8 cellular contexts compared by ENCODE assay signal in genomic region chr6:169724554-169725269, GRCh38. TPM values are rescaled to one million over a fixed set of nuclear protein-coding genes. Genes with fewer than 3 reads are reported as not detected.
DNase-seq lines count a peak whose midpoint lies in the region; ATAC-seq, FAIRE-seq and TF ChIP-seq lines count a peak whose summit lies in the region.

No MANE protein-coding gene starts in this region.

- peak overlapping the region; percentile 93 for H2AFZ ChIP-seq in mammary epithelial cell (ENCODE audit: low read depth, low read length)

- DNase-seq in GF-D8 (lab: John Stamatoyannopoulos, UW) (peak; percentile 5), M059J (ENCODE audit: low read depth) (peak; percentile 34), WERI-Rb-1 (peak; percentile 82), mammary epithelial cell (no peak), inferior parietal cortex (ENCODE audit: extremely low spot score) (peak; percentile 54), H54 (ENCODE audit: insufficient read length, low spot score) (no peak)
- peak in 2 of 3 donors; percentile 20 to 59 for DNase-seq in stimulated activated CD4-positive, alpha-beta T cell treated with anti-CD3 and anti-CD28 coated beads, Interleukin-12 subunit alpha, Interleukin-12 subunit beta, amount 100 ng/mL, for 48 hours (ENCODE audit: low read depth in 2 of 3, low spot score in 1 of 3)

- H3K27me3 ChIP-seq in WERI-Rb-1 (ENCODE audit: insufficient read depth, low read depth, severe bottlenecking) (no peaks in the 10 kb centered on the region), mammary epithelial cell (ENCODE audit: insufficient read depth, low read length) (no peaks in the 10 kb centered on the region)

- H3K4me3 ChIP-seq in WERI-Rb-1 (ENCODE audit: low read depth, low read length) (peak overlapping the region; percentile 77), mammary epithelial cell (replicated peaks in 1 of 3; ENCODE audit: insufficient read depth in 1 of 3, low read depth in 2 of 3, low read length in 3 of 3) (peak overlapping the region; percentile 23 to 65 (median 56))

- H3K4me1 ChIP-seq in mammary epithelial cell (ENCODE audit: insufficient read depth, low read length): peaks cover 17% of the 10 kb centered on the region

- H3K4me2 ChIP-seq in mammary epithelial cell (ENCODE audit: insufficient read depth, low read depth, low read length): peak overlapping the region; percentile 98

- no peak for TF ChIP-seq POLR2A in H54 (IDR thresholded peaks at IDR 0.05; ENCODE audit: low read depth, low read length)

- H3K27ac ChIP-seq in WERI-Rb-1 (peak overlapping the region; percentile 99), mammary epithelial cell (ENCODE audit: insufficient read depth, low read depth, low read length) (no peak overlapping the region)

- 6% methylated on average over 13 of the region's 88 CpGs for WGBS in mammary epithelial cell (ENCODE audit: low coverage, missing lambda C conversion rate)

- H3K9ac ChIP-seq in mammary epithelial cell (ENCODE audit: insufficient read depth, low read length): no peak overlapping the region

- H3K36me3 ChIP-seq in WERI-Rb-1 (peaks cover 7% of the 10 kb centered on the region; the same call in 1 of the 2 replicates), mammary epithelial cell (ENCODE audit: insufficient read depth, low read length) (no peaks in the 10 kb centered on the region)

- in situ Hi-C loops in mammary epithelial cell (cut with MboI; ENCODE audit: low sequenced_read_pairs in 2 of 2): no loop called here

- H3K9me3 ChIP-seq in WERI-Rb-1 (ENCODE audit: severe bottlenecking): no peaks in the 10 kb centered on the region
- H3K9me3 ChIP-seq in mammary epithelial cell (replicated peaks; ENCODE audit: insufficient read depth, low read length): no peaks in the 10 kb centered on the region

- H4K20me1 ChIP-seq in mammary epithelial cell (ENCODE audit: insufficient read depth, low read length): no peaks in the 10 kb centered on the region

- intact Hi-C loops in mammary epithelial cell (cut with micrococcal nuclease): loop anchor here (10.0 kb wide), 1 partner anchor 580 kb away; the partner anchor contains the start of gene FAM120B

- dilution Hi-C loops in mammary epithelial cell (cut with HindIII; ENCODE audit: low sequenced_read_pairs): no loop called here

- ATAC-seq in GM21737 (IDR thresholded peaks at IDR 0.05; ENCODE audit: unreplicated experiment): peak; percentile 47

- CTCF ChIA-PET in mammary epithelial cell (lab: Charles Lee; ENCODE audit: low non-redundant PET): no interaction called here

- peaks cover 16% of the 10 kb centered on the region for H3K79me2 ChIP-seq in mammary epithelial cell (ENCODE audit: insufficient read depth, low read length)

- FAIRE-seq in H54 (lab: Jason Lieb, UNC): no peak

- TF ChIP-seq CTCF in WERI-Rb-1 (IDR thresholded peaks at IDR 0.05; ENCODE audit: low read depth, low read length) (no peak), mammary epithelial cell (conservative IDR thresholded peaks at IDR 0.05 in 1 of 2, IDR thresholded peaks at IDR 0.05 in 1 of 2; ENCODE audit: extremely low read depth in 1 of 2, insufficient read depth in 1 of 2, low read depth in 1 of 2, low read length in 2 of 2) (no peak)

- no TSS peak for BruUV-seq in mammary epithelial cell (replicated peaks; lab: Mats Ljungman, UMichigan)

RNA-seq across cellular contexts. Expression of gene PHF10, which starts 0.4 kb away (rescaled TPM):
- 24.6 and 32.7 TPM in 2 replicates for total RNA-seq in M059J (2014; rRNA removed; shearing (Covaris generic))
- 10 to 100 TPM; 11.3 to 25.4 TPM for total RNA-seq in mammary epithelial cell
- polyA plus RNA-seq in mammary epithelial cell: 13.5 TPM
- polyA minus RNA-seq in mammary epithelial cell: 6.7 TPM

RNA-seq across cellular contexts. Expression of gene C6orf120, which starts 22.8 kb away (rescaled TPM):
- total RNA-seq in M059J (2014; rRNA removed; shearing (Covaris generic)): 29.4 and 43.4 TPM in 2 replicates
- total RNA-seq in mammary epithelial cell: 10 to 100 TPM; 22.0 to 26.0 TPM
- polyA plus RNA-seq in mammary epithelial cell: 8.4 TPM
- polyA minus RNA-seq in mammary epithelial cell: 2.6 TPM

RNA-seq across cellular contexts. Expression of gene WDR27, which starts 22.9 kb away (rescaled TPM):
- 7.9 and 10.6 TPM in 2 replicates for total RNA-seq in M059J (2014; rRNA removed; shearing (Covaris generic))
- total RNA-seq in mammary epithelial cell: 10 to 100 TPM; 21.7 to 50.2 TPM
- polyA plus RNA-seq in mammary epithelial cell: 17.6 TPM
- polyA minus RNA-seq in mammary epithelial cell: 40.8 TPM

RNA-seq across cellular contexts. Expression of gene DYNLT2, which starts 26.7 kb away (rescaled TPM):
- total RNA-seq in M059J (2014; rRNA removed; shearing (Covaris generic)): 0.76 and 1.1 TPM in 2 replicates
- total RNA-seq in mammary epithelial cell: under 1 TPM; 0.67 to 0.80 TPM
- polyA plus RNA-seq in mammary epithelial cell: 0.17 TPM
- polyA minus RNA-seq in mammary epithelial cell: not detected

RNA-seq across cellular contexts. Expression of gene ERMARD, which starts 26.7 kb away (rescaled TPM):
- 9.1 and 9.5 TPM in 2 replicates for total RNA-seq in M059J (2014; rRNA removed; shearing (Covaris generic))
- total RNA-seq in mammary epithelial cell: 10 to 100 TPM; 19.2 to 32.4 TPM
- polyA plus RNA-seq in mammary epithelial cell: 22.4 TPM
- 1.7 TPM for polyA minus RNA-seq in mammary epithelial cell

Comparison
In these comparisons a context has a peak if more than half of its experiments do, and no peak if none do; other contexts are left out.
1. DNase-seq: peak in GF-D8 (single experiment), M059J (single experiment), WERI-Rb-1 (single experiment), inferior parietal cortex (single experiment) and stimulated activated CD4-positive, alpha-beta T cell treated with anti-CD3 and anti-CD28 coated beads, Interleukin-12 subunit alpha, Interleukin-12 subunit beta, amount 100 ng/mL, for 48 hours (2 of 3); none in mammary epithelial cell (single experiment) and H54 (single experiment).